ENCODE assay signal across 8 cellular contexts in genomic region chr7:26864309-26865093, GRCh38. TPM values are rescaled to one million over a fixed set of nuclear protein-coding genes. Genes with fewer than 3 reads are reported as not detected.
DNase-seq lines count a peak whose midpoint lies in the region; ATAC-seq and TF ChIP-seq lines count a peak whose summit lies in the region.

SKAP2 (minus strand) TSS chr7:26864590; CDS start chr7:26864429, 161 bp downstream.

- no peak within 1 kb of the TSS for H2AK5ac ChIP-seq in trophoblast cell (ENCODE audit: low read length)

- H3K9me3 ChIP-seq in adrenal gland (replicated peaks in 1 of 3) (no peaks in the 10 kb centered on the region), trophoblast cell (ENCODE audit: insufficient read depth, low read depth, low read length) (no peaks in the 10 kb centered on the region), transverse colon (no peaks in the 10 kb centered on the region)

- CTCF ChIA-PET in GM10248 (lab: Yijun Ruan, JAX): no interaction called here

- peak within 1 kb of the TSS; percentile 72 for H4K91ac ChIP-seq in trophoblast cell (ENCODE audit: low read depth, low read length)

- no peaks in the 10 kb centered on the region for H3K36me3 ChIP-seq in adrenal gland (replicated peaks in 1 of 2)
- H3K36me3 ChIP-seq in trophoblast cell (ENCODE audit: control insufficient read depth in 1 of 2, insufficient read depth in 2 of 2, low read length in 2 of 2): no peaks in the 10 kb centered on the region
- no peaks in the 10 kb centered on the region for H3K36me3 ChIP-seq in transverse colon

- no peak for TF ChIP-seq EP300 in transverse colon (IDR thresholded peaks at IDR 0.05; ENCODE audit: low read depth)

- peak within 1 kb of the TSS; percentile 50 for H3K14ac ChIP-seq in trophoblast cell (ENCODE audit: low read length)

- peak within 1 kb of the TSS; percentile 77 for H3K9ac ChIP-seq in trophoblast cell (ENCODE audit: low read length)

- 0 to 2% (median 1%) methylated on average over 30 to 52 of the region's 52 CpGs for WGBS in adrenal gland, 4 donors
- WGBS in trophoblast cell (ENCODE audit: extremely low coverage, insufficient coverage, insufficient read length): no CpG with 5 or more reads among the region's 52 CpGs
- 1% methylated on average over 52 of the region's 52 CpGs; no CpG with 5 or more reads in 1 of the 2 donors for WGBS in transverse colon (ENCODE audit: low coverage in 1 of 2), 2 donors

- intact Hi-C loops in adrenal gland (cut with DNase I) (loop anchor here (10.0 kb wide), 2 partner anchors 230 to 240 kb away; partner anchors contain the start of genes HOXA1 (in 1 of the 2) and HOXA2 (in 1 of the 2)), cardiac septum (cut with DNase I) (loop anchor here (5.0 to 10.0 kb wide), 3 partner anchors 268 to 662 kb away; partner anchors contain the start of genes CBX3, HNRNPA2B1 and HOXA4), transverse colon (cut with DNase I; ENCODE audit: low total_unique reads) (no loop called here)

- H2BK12ac ChIP-seq in trophoblast cell (ENCODE audit: low read length): no peak within 1 kb of the TSS

- H3K79me2 ChIP-seq in trophoblast cell (ENCODE audit: control insufficient read depth, insufficient read depth, low read length, poor library complexity): peaks cover 3% of the 10 kb centered on the region

- DNase-seq in GM10248 (ENCODE audit: extremely low spot score): peak; percentile 96
- DNase-seq in NCI-H1105 (lab: John Stamatoyannopoulos, UW): peak; percentile 99
- DNase-seq in T follicular helper cell (ENCODE audit: low read depth): peak; percentile 70
- peak; percentile 99 to 100 (median 99) for DNase-seq in adrenal gland
- peak; percentile 98 for DNase-seq in cardiac septum (ENCODE audit: low spot score)
- peak; percentile 99 to 100 for DNase-seq in trophoblast cell
- peak; percentile 99 for DNase-seq in transverse colon

- TF ChIP-seq CTCF in GM10248 (IDR thresholded peaks at IDR 0.05; ENCODE audit: control extremely low read depth, extremely low read depth, low read depth, missing control alignments) (no peak), adrenal gland (IDR thresholded peaks at IDR 0.05) (no peak), transverse colon (IDR thresholded peaks at IDR 0.05) (no peak)

- TF ChIP-seq POLR2A in adrenal gland (IDR thresholded peaks at IDR 0.05) (peak; percentile 96 to 99), transverse colon (IDR thresholded peaks at IDR 0.05) (peak; percentile 99)

- H3K27me3 ChIP-seq in adrenal gland: no peaks in the 10 kb centered on the region
- H3K27me3 ChIP-seq in trophoblast cell (ENCODE audit: insufficient read depth, low read length): no peaks in the 10 kb centered on the region
- no peaks in the 10 kb centered on the region for H3K27me3 ChIP-seq in transverse colon

- ATAC-seq in HG02588 (IDR thresholded peaks at IDR 0.05; ENCODE audit: unreplicated experiment): peak; percentile 92

- peak within 1 kb of the TSS; percentile 16 for H3K4ac ChIP-seq in trophoblast cell (ENCODE audit: low read depth, low read length)

- H3K4me3 ChIP-seq in adrenal gland (peak within 1 kb of the TSS; percentile 82 to 97 (median 90)), trophoblast cell (ENCODE audit: low read depth, low read length) (peak within 1 kb of the TSS; percentile 84), transverse colon (peak within 1 kb of the TSS; percentile 66 to 71 (median 68))

- POLR2A ChIA-PET in GM10248 (lab: Yijun Ruan, JAX): no interaction called here

- peak within 1 kb of the TSS; percentile 92 for H4K8ac ChIP-seq in trophoblast cell (ENCODE audit: low read depth, low read length)

- H2BK120ac ChIP-seq in trophoblast cell (ENCODE audit: insufficient read depth, low read length, poor library complexity): peak within 1 kb of the TSS; percentile 23

- peak within 1 kb of the TSS; percentile 91 to 99 (median 97) for H3K27ac ChIP-seq in adrenal gland
- peak within 1 kb of the TSS; percentile 44 for H3K27ac ChIP-seq in trophoblast cell (ENCODE audit: low read depth, low read length)
- H3K27ac ChIP-seq in transverse colon: peak within 1 kb of the TSS; percentile 95 to 98 (median 96)

- H3K4me2 ChIP-seq in trophoblast cell (ENCODE audit: low read length): peak within 1 kb of the TSS; percentile 91

- in situ Hi-C loops in transverse colon (cut with MboI; ENCODE audit: low pct_ligation_motif_present in 1 of 4, low pct_unique_long_range_greater_than_20kb in 1 of 4, low sequenced_read_pairs in 3 of 4): loop anchor here (25.0 kb wide), 3 partner anchors 502 to 1002 kb away; no protein-coding TSS in a partner anchor

- peaks cover 8% of the 10 kb centered on the region for H3K79me1 ChIP-seq in trophoblast cell (ENCODE audit: low read length)

- H3K23ac ChIP-seq in trophoblast cell (ENCODE audit: low read length): no peak within 1 kb of the TSS

- peak within 1 kb of the TSS; percentile 60 for H4K12ac ChIP-seq in trophoblast cell (ENCODE audit: low read depth, low read length)

- peak within 1 kb of the TSS; percentile 8 for H2BK5ac ChIP-seq in trophoblast cell (ENCODE audit: low read depth, low read length, poor library complexity)

- H3K18ac ChIP-seq in trophoblast cell (ENCODE audit: low read length): peak within 1 kb of the TSS; percentile 40

- peak within 1 kb of the TSS; percentile 55 for H2AFZ ChIP-seq in trophoblast cell (ENCODE audit: insufficient read depth, low read length, poor library complexity)

- H3K4me1 ChIP-seq in adrenal gland (replicated peaks in 1 of 2): peaks cover 0 to 29% of the 10 kb centered on the region in 2 donors
- H3K4me1 ChIP-seq in trophoblast cell (ENCODE audit: control insufficient read depth in 1 of 2, insufficient read depth in 2 of 2, low read length in 2 of 2): no peaks in the 10 kb centered on the region
- H3K4me1 ChIP-seq in transverse colon: peaks cover 2 to 46% (median 20%) of the 10 kb centered on the region in 4 donors

RNA-seq across cellular contexts. Expression of gene SKAP2, which starts in this region (rescaled TPM):
- total RNA-seq in adrenal gland (100 to 1,000 TPM in 1 of 8 donors, 10 to 100 TPM in 7; 27.0 to 123 (median 58.3) TPM), cardiac septum (4.3 TPM), transverse colon (10 to 100 TPM in 3 of 4 donors, 1 to 10 TPM in 1; 2.6 to 35.2 (median 23.8) TPM)
- 10 to 100 TPM in 2 of 3 donors, 1 to 10 TPM in 1; 7.3 to 73.5 (median 14.4) TPM for polyA plus RNA-seq in adrenal gland
- 5.9 TPM in 2 replicates for polyA plus RNA-seq in trophoblast cell (2013)

Comparison
In these comparisons a context has a peak if more than half of its experiments do, and no peak if none do; other contexts are left out.
1. Peak in every context shown above with its lines: DNase-seq, ATAC-seq, H3K4me3 ChIP-seq and H3K27ac ChIP-seq.
2. H3K27ac ChIP-seq: peak in every context shown above with its lines; median percentile 97 in adrenal gland; 96 in transverse colon; 44 in trophoblast cell.